14 cellular contexts compared by ENCODE assay signal in genomic region chr16:1027416-1027815, GRCh38.
"Had no signal": no experiment of that assay in that cellular context is flagged by ENCODE, and none has a peak within 500 bp of the region (broad histone marks: within the 10 kb centered on the region; RNA-seq: fewer than 3 reads in every experiment).

No MANE protein-coding gene starts in this region.

- DNase-seq: activated CD4-positive, alpha-beta T cell treated with anti-CD3 and anti-CD28 coated beads, Interleukin-2, amount 10 ng/mL, durations not matched to agents 7 days and 5 days; activated CD8-positive, alpha-beta memory T cell treated with anti-CD3 and anti-CD28 coated beads, Interleukin-2, amount 50 U/mL, for 4 hours; activated effector memory CD4-positive, alpha-beta T cell treated with Interleukin-2 at 50 U/mL for 16 hours; activated naive CD4-positive, alpha-beta T cell treated with anti-CD3 and anti-CD28 coated beads, Interleukin-2, amount 10 ng/mL, durations not matched to agents 7 days and 5 days; activated T-cell treated with anti-CD3 and anti-CD28 coated beads, Interleukin-2, amount 50 U/mL, for 48 hours; dermis blood vessel endothelial cell; foreskin keratinocyte; left ventricle myocardium inferior; mucosa of descending colon; naive thymus-derived CD8-positive, alpha-beta T cell; T1000; testis had no signal

- H3K27ac ChIP-seq: epithelial cell of prostate, foreskin keratinocyte, left ventricle myocardium inferior, right atrium auricular region, testis had no signal

- H3K27me3 ChIP-seq: right atrium auricular region, testis had no signal
